ENCODE assay signal across 18 cellular contexts in the genomic region with DNA sequence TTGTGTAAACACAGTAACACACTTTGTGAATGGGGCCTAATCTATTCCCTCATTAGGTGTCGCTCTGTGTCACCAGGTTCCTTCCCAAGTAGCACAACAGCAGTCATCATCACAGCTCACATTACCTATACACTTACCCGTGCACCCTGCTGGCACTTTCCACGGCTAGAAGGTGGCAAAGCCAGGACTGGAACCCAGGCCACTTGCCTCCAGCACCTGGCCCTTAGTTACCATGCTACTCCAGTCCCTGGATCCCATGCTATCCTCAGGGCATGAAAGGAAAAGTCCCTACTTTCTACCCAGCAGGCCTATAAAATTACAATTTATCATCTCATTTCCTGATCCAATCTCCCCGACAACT. TPM values are rescaled to one million over a fixed set of nuclear protein-coding genes. Genes with fewer than 3 reads are reported as not detected.
A peak's percentile ranks its signal among the peaks of the same experiment; 100 is the strongest.
DNase-seq lines count a peak whose midpoint lies in the region; ATAC-seq, FAIRE-seq and TF ChIP-seq lines count a peak whose summit lies in the region.
"Had no signal": no experiment of that assay in that cellular context is flagged by ENCODE, and none has a peak within 500 bp of the region (broad histone marks: within the 10 kb centered on the region; RNA-seq: fewer than 3 reads in every experiment).

No MANE protein-coding gene starts in this region.

- H3K27me3 Mint-ChIP-seq in T-helper 17 cell, result no peaks in the 10 kb centered on the region
- H3K27me3 Mint-ChIP-seq: dendritic cell treated with granulocyte-macrophage colony-stimulating factor and Interleukin-4, amounts not matched to agents 40 ng/mL and 50 ng/mL, for 4 days had no signal

- TF ChIP-seq EP300 in HepG2 (IDR thresholded peaks at IDR 0.05; ENCODE audit: low read depth in 2 of 2, low read length in 2 of 2) (no peak), HepG2 (CRISPR knock-in tag; IDR thresholded peaks at IDR 0.05; ENCODE audit: borderline replicate concordance) (no peak), tibial nerve (IDR thresholded peaks at IDR 0.05) (no peak)

- H3K4me2 ChIP-seq in HepG2 (ENCODE audit: low read depth, low read length), result no peak overlapping the region

- DNase-seq in HepG2 (ENCODE audit: low spot score) (no peak), T-helper 17 cell (no peak), lower lobe of right lung (no peak), NAMALWA (ENCODE audit: low spot score) (no peak), tibial nerve (ENCODE audit: low spot score in 2 of 2) (no peak)
- DNase-seq: activated CD4-positive, alpha-beta T cell treated with anti-CD3 and anti-CD28 coated beads for 48 hours; activated T-cell treated with anti-CD3 and anti-CD28 coated beads, Interleukin-2, amount 50 U/mL, for 1 hour; MG63; NCI-H446; stimulated activated naive CD4-positive, alpha-beta T cell treated with Interleukin-2 at 50 U/mL for 16 hours had no signal

- no peak overlapping the region for H2AFZ ChIP-seq in HepG2 (ENCODE audit: low read length)

- peak overlapping the region in 1 of 2 donors; percentile 21 for H3K27ac ChIP-seq in liver (ENCODE audit: low read depth in 1 of 2, low read length in 2 of 2)
- H3K27ac ChIP-seq in HepG2 (ENCODE audit: extremely low read length, insufficient read depth, low read length), result no peak overlapping the region
- H3K27ac ChIP-seq in lower lobe of right lung, result peak overlapping the region; percentile 65
- H3K27ac ChIP-seq in tibial nerve, result peak overlapping the region in 2 of 4 donors; percentile 22 to 77

- FAIRE-seq in HepG2 (lab: Jason Lieb, UNC), result no peak
- FAIRE-seq: D721Med had no signal

- no peak for TF ChIP-seq POLR2A in HepG2 (IDR thresholded peaks at IDR 0.05; ENCODE audit: insufficient read depth in 1 of 2, low read depth in 2 of 2, low read length in 2 of 2)
- no peak for TF ChIP-seq POLR2A in tibial nerve (IDR thresholded peaks at IDR 0.05)

- WGBS in liver, result 65% methylated on average over 4 of the region's 4 CpGs
- WGBS in HepG2 (ENCODE audit: low lambda C conversion rate), result 88% methylated on average over 4 of the region's 4 CpGs
- 85 to 97% methylated on average over 4 of the region's 4 CpGs for WGBS in tibial nerve, 2 donors

- TF ChIP-seq CTCF in liver (IDR thresholded peaks at IDR 0.05; ENCODE audit: low read depth, low read length, missing input control) (no peak), HepG2 (CRISPR knock-in tag; IDR thresholded peaks at IDR 0.05) (no peak), lower lobe of right lung (IDR thresholded peaks at IDR 0.05) (no peak), tibial nerve (IDR thresholded peaks at IDR 0.05) (no peak)

- BruUV-seq in HepG2 (replicated peaks; lab: Mats Ljungman, UMichigan), result no TSS peak

- POLR2A ChIA-PET in HepG2 (lab: Yijun Ruan, JAX), result no interaction called here

- CTCF ChIA-PET in HepG2 (lab: Yijun Ruan, JAX; ENCODE audit: low intra/inter-chr PET ratio, low total read pairs), result no interaction called here

- peaks cover 56% of the 10 kb centered on the region for H3K79me2 ChIP-seq in HepG2 (ENCODE audit: insufficient read depth, low read length)

- ATAC-seq in HepG2, result no peak
- ATAC-seq in T-helper 17 cell, result no peak
- ATAC-seq in lower lobe of right lung, result peak in 1 of 2 donors; percentile 25
- no peak for ATAC-seq in GM18873 (IDR thresholded peaks at IDR 0.05; ENCODE audit: low FRiP score, unreplicated experiment)
- ATAC-seq in GM21528 (IDR thresholded peaks at IDR 0.05; ENCODE audit: low FRiP score, unreplicated experiment), result no peak
- ATAC-seq: Right ventricle myocardium inferior had no signal

- intact Hi-C loops in HepG2 (cut with micrococcal nuclease; ENCODE audit: unreplicated experiment) (no loop called here), lower lobe of right lung (cut with DNase I) (no loop called here)

- in situ Hi-C loops in HepG2 (cut with HindIII; ENCODE audit: extremely low pct_ligation_motif_present, low pct_unique_long_range_greater_than_20kb), result no loop called here

- peaks cover 20 to 65% (median 48%) of the 10 kb centered on the region in 4 donors for H3K4me1 ChIP-seq in liver (ENCODE audit: control insufficient read depth in 4 of 4, insufficient read depth in 4 of 4, low read length in 3 of 4)
- H3K4me1 ChIP-seq in HepG2 (ENCODE audit: insufficient read depth, low read length), result peaks cover 54% of the 10 kb centered on the region
- H3K4me1 ChIP-seq in lower lobe of right lung, result peaks cover 84% of the 10 kb centered on the region
- H3K4me1 ChIP-seq in tibial nerve, result peaks cover 0 to 85% (median 31%) of the 10 kb centered on the region in 4 donors

- 0 out of 2 replicates have a peak, but pooled peaks cover 7% of the 10 kb centered on the region for H4K20me1 ChIP-seq in HepG2 (ENCODE audit: insufficient read depth, low read length)

- H3K36me3 Mint-ChIP-seq in T-helper 17 cell (ENCODE audit: low read depth), result no peaks in the 10 kb centered on the region

- peak overlapping the region; percentile 24 for H3K27ac Mint-ChIP-seq in T-helper 17 cell
- H3K27ac Mint-ChIP-seq: dendritic cell treated with granulocyte-macrophage colony-stimulating factor and Interleukin-4, amounts not matched to agents 40 ng/mL and 50 ng/mL, for 4 days had no signal

- H3K4me3 ChIP-seq in liver (ENCODE audit: low read depth in 1 of 3, low read length in 3 of 3) (no peak overlapping the region), HepG2 (replicated peaks in 1 of 3; ENCODE audit: insufficient read depth in 1 of 3, low read depth in 2 of 3, low read length in 3 of 3) (no peak overlapping the region), lower lobe of right lung (no peak overlapping the region), tibial nerve (no peak overlapping the region)
- H3K4me3 ChIP-seq: lung, MG63 had no signal

- H3K36me3 ChIP-seq in liver (ENCODE audit: control insufficient read depth in 4 of 4, insufficient read depth in 3 of 4, low read depth in 1 of 4, low read length in 3 of 4) (no peaks in the 10 kb centered on the region), HepG2 (replicated peaks in 1 of 2; ENCODE audit: control insufficient read depth in 1 of 2, insufficient read depth in 2 of 2, low read length in 2 of 2) (no peaks in the 10 kb centered on the region), lower lobe of right lung (no peaks in the 10 kb centered on the region), tibial nerve (no peaks in the 10 kb centered on the region)
- H3K36me3 ChIP-seq: MG63 had no signal

- TF ChIP-seq RAD21 in liver (IDR thresholded peaks at IDR 0.05), result no peak
- TF ChIP-seq RAD21 in HepG2 (CRISPR knock-in tag; IDR thresholded peaks at IDR 0.05), result no peak

- H3K27me3 ChIP-seq in liver (ENCODE audit: control insufficient read depth in 4 of 4, insufficient read depth in 4 of 4, low read length in 3 of 4), result no peaks in the 10 kb centered on the region
- H3K27me3 ChIP-seq in HepG2 (ENCODE audit: control insufficient read depth in 1 of 2, insufficient read depth in 2 of 2, low read length in 2 of 2), result no peaks in the 10 kb centered on the region
- no peaks in the 10 kb centered on the region for H3K27me3 ChIP-seq in lower lobe of right lung (ENCODE audit: low read depth)
- no peaks in the 10 kb centered on the region for H3K27me3 ChIP-seq in tibial nerve
- H3K27me3 ChIP-seq: MG63 had no signal

- peaks cover 22% of the 10 kb centered on the region for H3K4me1 Mint-ChIP-seq in T-helper 17 cell

- peak overlapping the region; percentile 5 for H3K4me3 Mint-ChIP-seq in T-helper 17 cell
- H3K4me3 Mint-ChIP-seq: dendritic cell treated with granulocyte-macrophage colony-stimulating factor and Interleukin-4, amounts not matched to agents 40 ng/mL and 50 ng/mL, for 4 days; neural crest cell had no signal

- no peaks in the 10 kb centered on the region for H3K9me3 ChIP-seq in liver (ENCODE audit: control insufficient read depth in 4 of 4, low read length in 3 of 4)
- no peaks in the 10 kb centered on the region for H3K9me3 ChIP-seq in HepG2 (ENCODE audit: low read length)
- no peaks in the 10 kb centered on the region for H3K9me3 ChIP-seq in T-helper 17 cell (ENCODE audit: control insufficient read depth, low read length, poor library complexity, severe bottlenecking)
- H3K9me3 ChIP-seq in lower lobe of right lung, result no peaks in the 10 kb centered on the region
- H3K9me3 ChIP-seq in tibial nerve, result no peaks in the 10 kb centered on the region
- H3K9me3 ChIP-seq: MG63 had no signal

- H3K9ac ChIP-seq in liver (ENCODE audit: low read depth in 1 of 2, low read length in 2 of 2), result no peak overlapping the region
- H3K9ac ChIP-seq in HepG2 (ENCODE audit: insufficient read depth, low read depth, low read length), result no peak overlapping the region

TF ChIP-seq in liver, 16 proteins besides CTCF, POLR2A, EP300 and RAD21 (continues in another document):
- TF ChIP-seq FOXA2 (IDR thresholded peaks at IDR 0.05) (peak; percentile 17), JUND (IDR thresholded peaks at IDR 0.05) (no peak)

RNA-seq across cellular contexts. Expression of a gene that starts 18.4 kb away (rescaled TPM):
- total RNA-seq in liver (10 to 100 TPM in 1 of 2 donors, 1 to 10 TPM in 1; 6.2 to 16.8 TPM), HepG2 (2016; rRNA removed; fragmentation: Illumina TruSeq; extraction: Trizol) (11.1 and 12.0 TPM in 2 replicates), T-helper 17 cell (10 to 100 TPM; 30.8 to 39.8 TPM), lower lobe of right lung (32.0 TPM), tibial nerve (10 to 100 TPM; 28.2 to 35.4 (median 31.1) TPM)
- polyA plus RNA-seq in liver (1 to 10 TPM; 2.9 to 5.6 TPM), HepG2 (2011; rRNA removed) (8.3 and 8.7 TPM in 2 replicates)
- total RNA-seq in HepG2 (2016; cell fraction: cytosol; rRNA removed; fragmentation: Illumina TruSeq; extraction: Trizol; ENCODE audit: low read depth), result 2.3 and 2.9 TPM in 2 replicates
- total RNA-seq in HepG2 (2016; cell fraction: insoluble cytoplasmic fraction; rRNA removed; fragmentation: Illumina TruSeq; extraction: Trizol), result 8.8 and 11.5 TPM in 2 replicates
- 6.2 and 6.6 TPM in 2 replicates for total RNA-seq in HepG2 (2016; cell fraction: membrane; rRNA removed; fragmentation: Illumina TruSeq; extraction: Trizol)
- total RNA-seq in HepG2 (2016; cell fraction: nucleus; rRNA removed; fragmentation: Illumina TruSeq; extraction: Trizol), result 8.5 and 10.7 TPM in 2 replicates
- 4.6 and 5.6 TPM in 2 replicates for polyA plus RNA-seq in HepG2 (2011; cell fraction: cytosol; rRNA removed)
- polyA plus RNA-seq in HepG2 (2011; cell fraction: nucleus; rRNA removed), result 13.6 and 15.4 TPM in 2 replicates
- 10.1 and 10.6 TPM in 2 replicates for polyA plus RNA-seq in HepG2 (2012)
- 0.75 and 0.81 TPM in 2 replicates for polyA plus RNA-seq in HepG2 (2016; cell fraction: cytosol; fragmentation: Illumina TruSeq; extraction: Trizol; ENCODE audit: low read depth)
- polyA plus RNA-seq in HepG2 (2016; cell fraction: insoluble cytoplasmic fraction; fragmentation: Illumina TruSeq; extraction: Trizol; ENCODE audit: low read depth), result 7.6 and 8.8 TPM in 2 replicates
- polyA plus RNA-seq in HepG2 (2016; cell fraction: membrane; fragmentation: Illumina TruSeq; extraction: Trizol; ENCODE audit: low read depth), result 1.8 and 2.7 TPM in 2 replicates
- polyA plus RNA-seq in HepG2 (2016; cell fraction: nucleus; fragmentation: Illumina TruSeq; extraction: Trizol; ENCODE audit: insufficient read depth, low read depth), result 15.0 and 17.6 TPM in 2 replicates
- 9.8 and 14.1 TPM in 2 replicates for polyA minus RNA-seq in HepG2 (2011; rRNA and poly(A)+ RNA removed; ENCODE audit: low replicate concordance)
- polyA minus RNA-seq in HepG2 (2011; cell fraction: cytosol; rRNA and poly(A)+ RNA removed), result 5.8 and 6.4 TPM in 2 replicates
- 13.4 and 14.2 TPM in 2 replicates for polyA minus RNA-seq in HepG2 (2011; cell fraction: nucleus; rRNA and poly(A)+ RNA removed)
